ENCODE assay signal across 21 cellular contexts in the genomic region with DNA sequence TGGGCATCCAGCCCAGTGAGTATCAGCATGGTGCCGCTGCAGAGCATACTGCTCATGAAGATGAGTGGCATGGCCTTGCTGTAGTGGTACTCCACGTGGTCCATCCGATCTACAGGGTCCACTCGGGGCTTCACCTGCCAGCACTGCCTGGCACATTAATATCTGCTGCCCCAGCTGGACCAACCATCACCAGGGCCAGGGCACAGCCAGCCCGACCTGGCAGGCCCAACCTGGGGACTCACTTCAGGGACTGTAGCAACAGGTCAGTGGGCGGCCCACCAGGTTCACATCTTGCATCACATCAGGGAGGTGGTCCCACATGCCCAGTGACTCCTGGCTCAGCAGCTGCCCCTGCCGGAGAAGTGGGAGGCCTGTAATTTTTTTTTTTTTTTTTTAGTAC.
"Had no signal": no experiment of that assay in that cellular context is flagged by ENCODE, and none has a peak within 500 bp of the region (broad histone marks: within the 10 kb centered on the region; RNA-seq: fewer than 3 reads in every experiment).

No MANE protein-coding gene starts in this region.

- H3K9me3 ChIP-seq: SJCRH30 had no signal

- H3K27ac ChIP-seq: SJCRH30 had no signal

- DNase-seq: IMR-90, Karpas-422, KG1, MG63, NCI-H1092 treated with DMSO at 0.1 percent for 48 hours, NCI-H1436, NCI-H187, NCI-H2029, NCI-H2081 treated with DMSO at 0.1 percent for 48 hours, NCI-H2171, NCI-H226, NCI-H446, NCI-H510A, NCI-H524 treated with DMSO at 0.1 percent for 48 hours, NCI-H69, NCI-H774, RPMI8226, SHP77 treated with DMSO at 0.1 percent for 48 hours, SJCRH30 had no signal

- ATAC-seq: HepG2, SK-N-SH treated with all-trans-retinoic acid at 6 μM for 48 hours had no signal

- H3K36me3 ChIP-seq: MG63, SJCRH30 had no signal

- H3K4me1 ChIP-seq: SJCRH30 had no signal

- H3K27me3 ChIP-seq: MG63, SJCRH30 had no signal

- H3K4me3 ChIP-seq: MG63, SJCRH30 had no signal
